In genomic region chr11:66144000-66144678, GRCh38 we compare ENCODE assay signal across 18 cellular contexts.
A peak's percentile ranks its signal among the peaks of the same experiment; 100 is the strongest.
DNase-seq lines count a peak whose midpoint lies in the region; ATAC-seq and TF ChIP-seq lines count a peak whose summit lies in the region.
"Had no signal": no experiment of that assay in that cellular context is flagged by ENCODE, and none has a peak within 500 bp of the region (broad histone marks: within the 10 kb centered on the region; RNA-seq: fewer than 3 reads in every experiment).

No MANE protein-coding gene starts in this region.

- H3K4me3 Mint-ChIP-seq in CD4-positive, CD25-positive, alpha-beta regulatory T cell: no peak overlapping the region
- no peak overlapping the region for H3K4me3 Mint-ChIP-seq in stimulated activated naive B cell treated with anti-CD40 and anti-IgM and Interleukin-4, amounts not matched to agents 10 μg/mL and 1 μg/mL and 100 μg/mL, for 72 hours
- H3K4me3 Mint-ChIP-seq: HFFc6 had no signal

- H3K4me2 ChIP-seq in KMS-11: peak overlapping the region; percentile 44; the same call in 1 of the 2 replicates

- no peaks in the 10 kb centered on the region for H3K9me3 Mint-ChIP-seq in CD4-positive, CD25-positive, alpha-beta regulatory T cell
- H3K9me3 Mint-ChIP-seq in stimulated activated naive B cell treated with anti-CD40 and anti-IgM and Interleukin-4, amounts not matched to agents 10 μg/mL and 1 μg/mL and 100 μg/mL, for 72 hours: peaks cover 0 to 3% of the 10 kb centered on the region in 2 donors

- H3K9ac ChIP-seq in KMS-11: no peak overlapping the region
- H3K9ac ChIP-seq in mucosa of stomach (ENCODE audit: low read length): peak overlapping the region; percentile 6

- in situ Hi-C loops in brain microvascular endothelial cell (cut with HindIII; ENCODE audit: low pct_ligation_motif_present, low sequenced_read_pairs): no loop called here

- ATAC-seq in CD4-positive, CD25-positive, alpha-beta regulatory T cell (ENCODE audit: low read depth in 2 of 2): no peak
- ATAC-seq in stimulated activated naive B cell treated with anti-CD40 and anti-IgM and Interleukin-4, amounts not matched to agents 10 μg/mL and 1 μg/mL and 100 μg/mL, for 72 hours (replicated peaks): no peak

- no peak overlapping the region for H3K4me3 ChIP-seq in CD4-positive, CD25-positive, alpha-beta regulatory T cell (ENCODE audit: low read depth, low read length)
- no peak overlapping the region for H3K4me3 ChIP-seq in KMS-11 (IDR thresholded peaks at IDR 0.05; ENCODE audit: insufficient read depth, low read depth, low read length)
- H3K4me3 ChIP-seq in mucosa of stomach (ENCODE audit: low read length): no peak overlapping the region
- H3K4me3 ChIP-seq in brain microvascular endothelial cell (ENCODE audit: low read depth, low read length): no peak overlapping the region
- H3K4me3 ChIP-seq: MG63 had no signal

- no peaks in the 10 kb centered on the region for H3K9me3 ChIP-seq in CD4-positive, CD25-positive, alpha-beta regulatory T cell (ENCODE audit: control insufficient read depth in 2 of 2, low read length in 2 of 2)
- H3K9me3 ChIP-seq in mucosa of stomach (ENCODE audit: control insufficient read depth, low read length): no peaks in the 10 kb centered on the region

- H3K27me3 ChIP-seq in CD4-positive, CD25-positive, alpha-beta regulatory T cell (ENCODE audit: control insufficient read depth, insufficient read depth, low read length): no peaks in the 10 kb centered on the region
- no peaks in the 10 kb centered on the region for H3K27me3 ChIP-seq in KMS-11 (ENCODE audit: insufficient read depth, low read depth)
- H3K27me3 ChIP-seq in mucosa of stomach (ENCODE audit: control insufficient read depth, insufficient read depth, low read length): no peaks in the 10 kb centered on the region
- no peaks in the 10 kb centered on the region for H3K27me3 ChIP-seq in brain microvascular endothelial cell (replicated peaks)
- H3K27me3 ChIP-seq: MG63 had no signal

- peak overlapping the region; percentile 9 to 52 (median 35) for H3K27ac Mint-ChIP-seq in CD4-positive, CD25-positive, alpha-beta regulatory T cell
- H3K27ac Mint-ChIP-seq in stimulated activated naive B cell treated with anti-CD40 and anti-IgM and Interleukin-4, amounts not matched to agents 10 μg/mL and 1 μg/mL and 100 μg/mL, for 72 hours: peak overlapping the region; percentile 3

- H3K36me3 Mint-ChIP-seq in CD4-positive, CD25-positive, alpha-beta regulatory T cell: peaks cover 13% of the 10 kb centered on the region
- H3K36me3 Mint-ChIP-seq in stimulated activated naive B cell treated with anti-CD40 and anti-IgM and Interleukin-4, amounts not matched to agents 10 μg/mL and 1 μg/mL and 100 μg/mL, for 72 hours: peaks cover 19 to 28% of the 10 kb centered on the region in 2 donors

- H3K36me3 ChIP-seq in CD4-positive, CD25-positive, alpha-beta regulatory T cell (ENCODE audit: control insufficient read depth, insufficient read depth, low read length): peaks cover 13% of the 10 kb centered on the region
- H3K36me3 ChIP-seq in KMS-11 (ENCODE audit: insufficient read depth): no peaks in the 10 kb centered on the region
- H3K36me3 ChIP-seq in mucosa of stomach (ENCODE audit: control insufficient read depth, insufficient read depth, low read length): no peaks in the 10 kb centered on the region
- H3K36me3 ChIP-seq in brain microvascular endothelial cell (replicated peaks): peaks cover 3% of the 10 kb centered on the region

- peaks cover 28 to 79% (median 40%) of the 10 kb centered on the region in 4 donors for H3K4me1 Mint-ChIP-seq in CD4-positive, CD25-positive, alpha-beta regulatory T cell
- peaks cover 40 to 58% of the 10 kb centered on the region in 2 donors for H3K4me1 Mint-ChIP-seq in stimulated activated naive B cell treated with anti-CD40 and anti-IgM and Interleukin-4, amounts not matched to agents 10 μg/mL and 1 μg/mL and 100 μg/mL, for 72 hours

- H4K20me1 ChIP-seq in KMS-11 (ENCODE audit: insufficient read depth): no peaks in the 10 kb centered on the region

- no peaks in the 10 kb centered on the region for H3K27me3 Mint-ChIP-seq in CD4-positive, CD25-positive, alpha-beta regulatory T cell
- H3K27me3 Mint-ChIP-seq in stimulated activated naive B cell treated with anti-CD40 and anti-IgM and Interleukin-4, amounts not matched to agents 10 μg/mL and 1 μg/mL and 100 μg/mL, for 72 hours: no peaks in the 10 kb centered on the region

- peaks cover 20% of the 10 kb centered on the region for H3K4me1 ChIP-seq in CD4-positive, CD25-positive, alpha-beta regulatory T cell (ENCODE audit: control insufficient read depth, insufficient read depth, low read length, poor library complexity, severe bottlenecking)
- peaks cover 72% of the 10 kb centered on the region for H3K4me1 ChIP-seq in KMS-11 (ENCODE audit: low read depth, poor library complexity, severe bottlenecking)
- H3K4me1 ChIP-seq in mucosa of stomach (ENCODE audit: control insufficient read depth, insufficient read depth, low read length): peaks cover 38% of the 10 kb centered on the region

- H3K79me2 ChIP-seq in KMS-11 (ENCODE audit: insufficient read depth, low read depth): peaks cover 33% of the 10 kb centered on the region; the same call in 1 of the 2 replicates

- no peak overlapping the region for H2AFZ ChIP-seq in KMS-11 (ENCODE audit: low read depth)

- no peak overlapping the region for H3K27ac ChIP-seq in CD4-positive, CD25-positive, alpha-beta regulatory T cell (ENCODE audit: insufficient read depth, low read length, poor library complexity, severe bottlenecking)
- no peak overlapping the region; the same call in 1 of the 2 replicates for H3K27ac ChIP-seq in KMS-11
- H3K27ac ChIP-seq in brain microvascular endothelial cell: no peak overlapping the region

- TF ChIP-seq CTCF in KMS-11 (conservative IDR thresholded peaks at IDR 0.05; ENCODE audit: low read depth, low read length): no peak
- TF ChIP-seq CTCF in brain microvascular endothelial cell (IDR thresholded peaks at IDR 0.05; ENCODE audit: low read depth, low read length, missing control alignments): no peak

- no peak for DNase-seq in CD4-positive, CD25-positive, alpha-beta regulatory T cell
- no peak for DNase-seq in stimulated activated naive B cell treated with anti-CD40 and anti-IgM and Interleukin-4, amounts not matched to agents 10 μg/mL and 1 μg/mL and 100 μg/mL, for 72 hours
- DNase-seq in occipital lobe (lab: John Stamatoyannopoulos, UW): no peak
- DNase-seq in brain microvascular endothelial cell: no peak
- no peak for DNase-seq in cerebellar nuclear complex (lab: John Stamatoyannopoulos, UW)
- DNase-seq: C1 segment of cervical spinal cord, EL, HFFc6, Karpas-422, MG63, NCI-H1092, NCI-H2107, NCI-H2227 treated with DMSO at 0.1 percent for 48 hours, NCI-H526 treated with DMSO at 0.1 percent for 48 hours, OCI-M1, SIG-M5 had no signal
